ENCODE assay signal across 14 cellular contexts in the genomic region with DNA sequence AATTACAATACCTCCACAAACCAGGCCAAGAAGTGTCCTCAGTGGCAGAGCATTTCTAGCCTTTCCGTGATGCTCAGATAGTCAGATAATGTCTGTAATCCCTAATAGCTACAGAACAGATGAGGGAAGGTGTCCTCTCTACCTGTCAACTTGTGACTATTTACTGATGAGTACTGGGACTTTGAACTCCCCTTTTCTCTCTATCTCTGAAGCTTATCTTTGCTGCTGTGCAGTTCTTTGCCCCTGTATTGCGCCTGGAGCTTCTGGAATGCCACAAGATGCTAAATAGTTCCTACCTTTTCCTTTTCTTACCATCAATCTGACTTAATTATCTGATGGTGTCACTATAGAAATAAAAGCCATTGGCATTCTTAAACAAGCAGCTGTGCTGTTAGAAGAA.
"Had no signal": no experiment of that assay in that cellular context is flagged by ENCODE, and none has a peak within 500 bp of the region (broad histone marks: within the 10 kb centered on the region; RNA-seq: fewer than 3 reads in every experiment).

No MANE protein-coding gene starts in this region.

- ATAC-seq: left colon; stimulated activated naive CD8-positive, alpha-beta T cell treated with anti-CD3 and anti-CD28 coated beads, Interleukin-15, amount 100 ng/mL, for 72 hours had no signal

- H3K36me3 ChIP-seq: brain microvascular endothelial cell, ovary, transverse colon had no signal

- H3K27me3 ChIP-seq: brain microvascular endothelial cell, ovary, transverse colon had no signal

- H3K9me3 Mint-ChIP-seq: activated CD4-positive, alpha-beta T cell treated with anti-CD3 and anti-CD28 coated beads, Interleukin-2, amount 10 ng/mL, durations not matched to agents 7 days and 5 days; activated T-helper 2 cell treated with anti-CD3 and anti-CD28 coated beads, Interferon-gamma antibody, Interleukin-2, Interleukin-4, amounts not matched to agents 10 μg/mL and 5 μg/mL and 100 μg/mL, durations not matched to agents 14 hours and 24 hours and 36 hours; memory B cell; stimulated activated naive CD8-positive, alpha-beta T cell treated with anti-CD3 and anti-CD28 coated beads, Interleukin-15, amount 100 ng/mL, for 72 hours had no signal

- H3K27ac ChIP-seq: brain microvascular endothelial cell, ovary, transverse colon had no signal

- H3K4me1 Mint-ChIP-seq: memory B cell; stimulated activated naive CD8-positive, alpha-beta T cell treated with anti-CD3 and anti-CD28 coated beads, Interleukin-15, amount 100 ng/mL, for 72 hours had no signal

- DNase-seq: activated CD4-positive, alpha-beta T cell treated with anti-CD3 and anti-CD28 coated beads, Interleukin-2, amount 10 ng/mL, durations not matched to agents 7 days and 5 days; activated CD4-positive, CD25-positive, alpha-beta regulatory T cell; activated CD8-positive, alpha-beta memory T cell treated with anti-CD3 and anti-CD28 coated beads for 24 hours; activated naive CD4-positive, alpha-beta T cell treated with anti-CD3 and anti-CD28 coated beads, Interleukin-2, amount 50 U/mL, for 16 hours; activated T-cell treated with anti-CD3 and anti-CD28 coated beads for 4 hours; brain microvascular endothelial cell; left colon; ovary; retina; stimulated activated CD4-positive, alpha-beta T cell treated with anti-CD3 and anti-CD28 coated beads, Interleukin-4, amount 100 ng/mL, for 4 hours; stimulated activated naive CD8-positive, alpha-beta T cell treated with anti-CD3 and anti-CD28 coated beads, Interleukin-15, amount 100 ng/mL, for 72 hours; transverse colon had no signal

- H3K4me3 Mint-ChIP-seq: activated CD4-positive, alpha-beta T cell treated with anti-CD3 and anti-CD28 coated beads, Interleukin-2, amount 10 ng/mL, durations not matched to agents 7 days and 5 days; memory B cell; stimulated activated naive CD8-positive, alpha-beta T cell treated with anti-CD3 and anti-CD28 coated beads, Interleukin-15, amount 100 ng/mL, for 72 hours had no signal

- H3K9me3 ChIP-seq: ovary, transverse colon had no signal

- H3K36me3 Mint-ChIP-seq: memory B cell had no signal

- H3K4me3 ChIP-seq: ovary, transverse colon had no signal

- H3K27ac Mint-ChIP-seq: activated CD4-positive, alpha-beta T cell treated with anti-CD3 and anti-CD28 coated beads, Interleukin-2, amount 10 ng/mL, durations not matched to agents 7 days and 5 days; activated T-helper 2 cell treated with anti-CD3 and anti-CD28 coated beads, Interferon-gamma antibody, Interleukin-2, Interleukin-4, amounts not matched to agents 10 μg/mL and 5 μg/mL and 100 μg/mL, durations not matched to agents 14 hours and 24 hours and 36 hours; memory B cell; stimulated activated naive CD8-positive, alpha-beta T cell treated with anti-CD3 and anti-CD28 coated beads, Interleukin-15, amount 100 ng/mL, for 72 hours had no signal
